19 cellular contexts compared by ENCODE assay signal in the genomic region with DNA sequence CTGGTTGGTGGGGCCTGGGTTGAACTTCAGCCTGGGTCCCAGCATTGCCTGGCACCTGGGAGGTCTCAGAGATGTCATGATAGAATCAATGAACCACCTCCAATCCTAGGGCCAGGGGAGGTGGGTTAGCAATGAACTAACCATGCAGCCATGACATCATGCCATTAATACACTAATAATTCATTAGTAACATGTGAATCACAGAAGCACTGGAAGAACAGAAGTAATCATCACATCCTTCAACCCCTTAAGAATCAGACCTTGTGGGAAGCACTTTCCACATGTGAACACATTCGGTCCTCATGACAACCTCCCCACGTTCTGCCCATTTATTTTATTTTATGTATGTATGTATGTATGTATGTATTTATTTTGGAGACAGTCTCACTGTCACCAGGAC.
"Had no signal": no experiment of that assay in that cellular context is flagged by ENCODE, and none has a peak within 500 bp of the region (broad histone marks: within the 10 kb centered on the region; RNA-seq: fewer than 3 reads in every experiment).

No MANE protein-coding gene starts in this region.

- H3K4me3 ChIP-seq: adrenal gland, body of pancreas, heart right ventricle, lower lobe of right lung, ovary, sigmoid colon, tibial artery had no signal

- H3K4me3 Mint-ChIP-seq: activated CD4-positive, alpha-beta T cell treated with anti-CD3 and anti-CD28 coated beads for 36 hours; activated T-helper 1 cell treated with anti-CD3 and anti-CD28 coated beads, Interleukin-12 subunit alpha, Interleukin-12 subunit beta, Interleukin-2, Interleukin-4 antibody, amounts not matched to agents 30 ng/mL and 10 ng/mL and 1 ng/mL, durations not matched to agents 14 hours and 24 hours and 36 hours; mesothelial cell of epicardium; neural crest cell; stimulated activated effector memory CD8-positive, alpha-beta T cell treated with anti-CD3 and anti-CD28 coated beads, Interleukin-12 subunit alpha, Interleukin-12 subunit beta, amount 100 ng/mL, for 72 hours had no signal

- H3K9me3 ChIP-seq: adrenal gland, body of pancreas, heart right ventricle, lower lobe of right lung, ovary, sigmoid colon, tibial artery had no signal

- H3K27me3 Mint-ChIP-seq: activated CD4-positive, alpha-beta T cell treated with anti-CD3 and anti-CD28 coated beads for 36 hours had no signal

- H3K9me3 Mint-ChIP-seq: activated T-helper 1 cell treated with anti-CD3 and anti-CD28 coated beads, Interleukin-12 subunit alpha, Interleukin-12 subunit beta, Interleukin-2, Interleukin-4 antibody, amounts not matched to agents 30 ng/mL and 10 ng/mL and 1 ng/mL, durations not matched to agents 14 hours and 24 hours and 36 hours; mesothelial cell of epicardium; neural crest cell; stimulated activated effector memory CD8-positive, alpha-beta T cell treated with anti-CD3 and anti-CD28 coated beads, Interleukin-12 subunit alpha, Interleukin-12 subunit beta, amount 100 ng/mL, for 72 hours had no signal

- DNase-seq: activated CD4-positive, alpha-beta T cell treated with anti-CD3 and anti-CD28 coated beads for 36 hours; activated CD8-positive, alpha-beta memory T cell treated with anti-CD3 and anti-CD28 coated beads, Interleukin-2, amount 50 U/mL, for 48 hours; adrenal gland; cortex of kidney; effector CD4-positive, alpha-beta T cell; heart right ventricle; left cardiac atrium; lower lobe of right lung; sigmoid colon; stimulated activated CD4-positive, alpha-beta T cell treated with anti-CD3 and anti-CD28 coated beads, Interleukin-2, amount 100 ng/mL, for 24 hours; tibial artery; WERI-Rb-1 had no signal

- ATAC-seq: activated CD4-positive, alpha-beta T cell treated with anti-CD3 and anti-CD28 coated beads for 36 hours; body of pancreas; left cardiac atrium; lower lobe of right lung; SK-N-SH treated with all-trans-retinoic acid at 6 μM for 48 hours; stimulated activated effector memory CD8-positive, alpha-beta T cell treated with anti-CD3 and anti-CD28 coated beads, Interleukin-12 subunit alpha, Interleukin-12 subunit beta, amount 100 ng/mL, for 72 hours had no signal

- H3K27me3 ChIP-seq: adrenal gland, body of pancreas, heart right ventricle, ovary, sigmoid colon, tibial artery had no signal

- H3K27ac ChIP-seq: adrenal gland, body of pancreas, heart right ventricle, lower lobe of right lung, ovary, sigmoid colon, tibial artery, WERI-Rb-1 had no signal

- H3K36me3 ChIP-seq: ovary had no signal

- H3K27ac Mint-ChIP-seq: activated CD4-positive, alpha-beta T cell treated with anti-CD3 and anti-CD28 coated beads for 36 hours; activated T-helper 1 cell treated with anti-CD3 and anti-CD28 coated beads, Interleukin-12 subunit alpha, Interleukin-12 subunit beta, Interleukin-2, Interleukin-4 antibody, amounts not matched to agents 30 ng/mL and 10 ng/mL and 1 ng/mL, durations not matched to agents 14 hours and 24 hours and 36 hours; mesothelial cell of epicardium; stimulated activated effector memory CD8-positive, alpha-beta T cell treated with anti-CD3 and anti-CD28 coated beads, Interleukin-12 subunit alpha, Interleukin-12 subunit beta, amount 100 ng/mL, for 72 hours had no signal
